ENCODE assay signal across 8 cellular contexts in the genomic region with DNA sequence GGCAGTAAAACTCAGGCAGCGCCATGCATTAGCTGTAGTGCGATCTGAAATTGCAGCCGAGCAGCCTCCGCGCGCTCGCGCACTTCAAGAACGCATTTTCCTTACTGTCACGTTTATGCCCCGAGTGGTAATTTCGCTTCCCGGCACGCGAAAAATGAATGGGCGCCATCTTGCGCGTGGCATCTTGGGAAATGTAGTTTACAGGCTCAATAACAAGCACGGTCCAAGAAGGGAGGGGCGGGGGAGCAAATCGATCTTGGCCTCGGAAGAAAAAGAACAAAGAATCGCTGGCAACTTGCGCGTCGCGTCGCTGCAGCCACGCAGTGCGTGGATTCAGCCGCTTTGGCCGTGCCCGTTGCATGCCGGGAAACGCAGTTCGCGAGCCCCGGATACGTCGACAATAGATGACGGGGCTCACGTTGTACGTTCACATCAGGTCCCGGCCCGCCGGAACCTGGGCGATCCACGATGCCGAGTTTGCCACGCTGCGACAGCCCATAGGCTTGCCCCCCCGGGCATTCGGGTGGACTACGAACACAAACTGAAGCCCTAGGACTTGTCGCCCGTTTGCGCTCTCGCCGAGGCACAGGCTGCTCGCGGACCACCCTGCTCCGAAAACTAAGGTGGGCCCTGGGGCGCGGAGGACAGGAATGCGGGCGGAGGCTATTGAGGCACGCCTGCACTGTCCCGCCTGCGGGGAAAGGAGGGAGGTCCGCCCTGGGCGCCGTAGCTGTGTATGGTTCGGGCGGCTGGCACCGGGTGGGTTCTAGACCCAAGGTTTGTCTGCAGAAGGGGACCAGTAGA. TPM values are rescaled to one million over a fixed set of nuclear protein-coding genes. Genes with fewer than 3 reads are reported as not detected.
DNase-seq lines count a peak whose midpoint lies in the region; ATAC-seq and TF ChIP-seq lines count a peak whose summit lies in the region.

A gene with protein sequence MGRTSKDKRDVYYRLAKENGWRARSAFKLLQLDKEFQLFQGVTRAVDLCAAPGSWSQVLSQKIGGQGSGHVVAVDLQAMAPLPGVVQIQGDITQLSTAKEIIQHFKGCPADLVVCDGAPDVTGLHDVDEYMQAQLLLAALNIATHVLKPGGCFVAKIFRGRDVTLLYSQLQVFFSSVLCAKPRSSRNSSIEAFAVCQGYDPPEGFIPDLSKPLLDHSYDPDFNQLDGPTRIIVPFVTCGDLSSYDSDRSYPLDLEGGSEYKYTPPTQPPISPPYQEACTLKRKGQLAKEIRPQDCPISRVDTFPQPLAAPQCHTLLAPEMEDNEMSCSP (plus strand): TSS at position 426 of the 804 bp plus-strand sequence. CDS start 1,849 bp downstream, outside the sequence.

- no peak within 1 kb of the TSS for H2BK120ac ChIP-seq in mesenchymal stem cell (ENCODE audit: low read depth, low read length)

- no peak within 1 kb of the TSS for H2BK5ac ChIP-seq in mesenchymal stem cell (ENCODE audit: low read depth, low read length, poor library complexity, severe bottlenecking)

- H3K9me3 Mint-ChIP-seq in effector memory CD8-positive, alpha-beta T cell = no peaks in the 10 kb centered on the region

- no peak for TF ChIP-seq CTCF in GM20000 (IDR thresholded peaks at IDR 0.05; ENCODE audit: extremely low read depth, missing control alignments)

- peak within 1 kb of the TSS; percentile 59 for H3K27ac ChIP-seq in mesenchymal stem cell (ENCODE audit: low read length, poor library complexity, severe bottlenecking)

- H3K4me1 ChIP-seq in mesenchymal stem cell (ENCODE audit: control insufficient read depth, insufficient read depth, low read depth, low read length) = peaks cover 24% of the 10 kb centered on the region

- H3K27ac Mint-ChIP-seq in effector memory CD8-positive, alpha-beta T cell = peak within 1 kb of the TSS; percentile 97 to 98

- peak within 1 kb of the TSS; percentile 80 for H4K91ac ChIP-seq in mesenchymal stem cell (ENCODE audit: low read length)

- peak within 1 kb of the TSS in 1 of 2 experiments; percentile 3 for H3K14ac ChIP-seq in mesenchymal stem cell (ENCODE audit: low read length in 2 of 2)

- peaks cover 10 to 15% of the 10 kb centered on the region in 2 experiments for H3K36me3 ChIP-seq in mesenchymal stem cell (ENCODE audit: control insufficient read depth in 1 of 2, insufficient read depth in 2 of 2, low read depth in 1 of 2, low read length in 2 of 2)

- H3K27me3 Mint-ChIP-seq in effector memory CD8-positive, alpha-beta T cell = no peaks in the 10 kb centered on the region

- no peak within 1 kb of the TSS for H2BK12ac ChIP-seq in mesenchymal stem cell (ENCODE audit: low read length in 2 of 2)

- H3K27me3 ChIP-seq in mesenchymal stem cell (ENCODE audit: control insufficient read depth in 1 of 2, insufficient read depth in 1 of 2, low read length in 2 of 2) = no peaks in the 10 kb centered on the region

- H3K4me2 ChIP-seq in mesenchymal stem cell (ENCODE audit: low read length, poor library complexity, severe bottlenecking) = peak within 1 kb of the TSS; percentile 66

- peaks cover 22 to 25% of the 10 kb centered on the region in 2 donors for H3K4me1 Mint-ChIP-seq in effector memory CD8-positive, alpha-beta T cell (ENCODE audit: low read depth in 2 of 2)

- WGBS in mesenchymal stem cell = under 1% methylated on average over 74 of the region's 75 CpGs

- H3K4ac ChIP-seq in mesenchymal stem cell (ENCODE audit: low read depth in 1 of 2, low read length in 2 of 2) = peak within 1 kb of the TSS; percentile 43 to 87

- no peaks in the 10 kb centered on the region for H3K9me3 ChIP-seq in mesenchymal stem cell (ENCODE audit: control insufficient read depth, low read length)

- no peak within 1 kb of the TSS for H3K23ac ChIP-seq in mesenchymal stem cell (ENCODE audit: low read length in 2 of 2)

- H3K9ac ChIP-seq in mesenchymal stem cell (ENCODE audit: low read length) = peak within 1 kb of the TSS; percentile 93

- peak within 1 kb of the TSS; percentile 76 to 79 for H3K18ac ChIP-seq in mesenchymal stem cell (ENCODE audit: low read depth in 1 of 2, low read length in 2 of 2)

- no peak within 1 kb of the TSS for H2BK15ac ChIP-seq in mesenchymal stem cell (ENCODE audit: low read depth, poor library complexity, severe bottlenecking)

- H3K4me3 ChIP-seq in mesenchymal stem cell (ENCODE audit: insufficient read depth in 1 of 2, low read depth in 1 of 2, low read length in 2 of 2) = peak within 1 kb of the TSS; percentile 79 to 85

- H4K8ac ChIP-seq in mesenchymal stem cell (ENCODE audit: low read length) = peak within 1 kb of the TSS; percentile 90

- DNase-seq in CMK (ENCODE audit: low read depth) (peak; percentile 93), GM20000 (ENCODE audit: low spot score) (peak; percentile 76), HT-29 (ENCODE audit: low spot score) (peak; percentile 91), NOMO-1 treated with dmso at 0.1 percent for 144 hours (lab: John Stamatoyannopoulos, UW; ENCODE audit: unreplicated experiment) (peak; percentile 87), mesenchymal stem cell (peak; percentile 95)
- DNase-seq in activated CD8-positive, alpha-beta memory T cell treated with anti-CD3 and anti-CD28 coated beads for 48 hours (ENCODE audit: low read depth in 2 of 3, low spot score in 2 of 3) = peak; percentile 41 to 57 (median 48)
- peak; percentile 82 to 84 (median 83) for DNase-seq in effector memory CD8-positive, alpha-beta T cell
- DNase-seq in stimulated activated CD8-positive, alpha-beta memory T cell treated with anti-CD3 and anti-CD28 coated beads, Interleukin-12 subunit alpha, Interleukin-12 subunit beta, amount 100 ng/mL, for 4 hours (ENCODE audit: low read depth) = peak; percentile 75

- H3K36me3 Mint-ChIP-seq in effector memory CD8-positive, alpha-beta T cell (ENCODE audit: insufficient read depth) = peaks cover 17% of the 10 kb centered on the region

- peak within 1 kb of the TSS; percentile 62 for H2AFZ ChIP-seq in mesenchymal stem cell (ENCODE audit: low read depth, low read length)

- peaks cover 3% of the 10 kb centered on the region for H3K79me1 ChIP-seq in mesenchymal stem cell (replicated peaks; ENCODE audit: low read length, poor library complexity, severe bottlenecking)

- H3K4me3 Mint-ChIP-seq in effector memory CD8-positive, alpha-beta T cell = peak within 1 kb of the TSS; percentile 94 to 96

- no peak within 1 kb of the TSS for H2AK5ac ChIP-seq in mesenchymal stem cell (ENCODE audit: low read length, severe bottlenecking)

- peak; percentile 93 for ATAC-seq in effector memory CD8-positive, alpha-beta T cell (replicated peaks)

RNA-seq across cellular contexts. Expression of the gene that starts here (rescaled TPM):
- total RNA-seq in HT-29 (2014; rRNA removed; shearing (Covaris generic)) = 102 and 118 TPM in 2 replicates
- polyA plus RNA-seq in mesenchymal stem cell (2013, experiment 1 of 2) = 52.9 TPM
- 53.1 TPM for polyA plus RNA-seq in mesenchymal stem cell (2013, experiment 2 of 2)

Comparison
In these comparisons a context has a peak if more than half of its experiments do, and no peak if none do; other contexts are left out.
1. Peak in every context shown above with its lines: DNase-seq, ATAC-seq, H3K4me3 ChIP-seq and H3K27ac ChIP-seq.